In genomic region chr10:71344916-71345557, GRCh38 we compare ENCODE assay signal across 19 cellular contexts. TPM values are rescaled to one million over a fixed set of nuclear protein-coding genes. Genes with fewer than 3 reads are reported as not detected.
A peak's percentile ranks its signal among the peaks of the same experiment; 100 is the strongest.
DNase-seq lines count a peak whose midpoint lies in the region; ATAC-seq, FAIRE-seq and TF ChIP-seq lines count a peak whose summit lies in the region.
"Had no signal": no experiment of that assay in that cellular context is flagged by ENCODE, and none has a peak within 500 bp of the region (broad histone marks: within the 10 kb centered on the region; RNA-seq: fewer than 3 reads in every experiment).

No MANE protein-coding gene starts in this region.

- no peaks in the 10 kb centered on the region for H3K27me3 ChIP-seq in HUES6 (ENCODE audit: control insufficient read depth, insufficient read depth, low read length)
- H3K27me3 ChIP-seq in hepatocyte, result no peaks in the 10 kb centered on the region
- no peaks in the 10 kb centered on the region for H3K27me3 ChIP-seq in small intestine (ENCODE audit: control insufficient read depth in 2 of 2, insufficient read depth in 2 of 2, low read length in 2 of 2)
- H3K27me3 ChIP-seq: neutrophil, upper lobe of left lung had no signal

- peak overlapping the region; percentile 65 for H3K27ac Mint-ChIP-seq in neural crest cell (ENCODE audit: unreplicated experiment)
- H3K27ac Mint-ChIP-seq: activated CD4-positive, alpha-beta T cell treated with anti-CD3 and anti-CD28 coated beads, Interleukin-2, amount 10 ng/mL, durations not matched to agents 7 days and 5 days; activated naive CD4-positive, alpha-beta T cell treated with anti-CD3 and anti-CD28 coated beads for 36 hours; memory B cell had no signal

- H3K9ac ChIP-seq in HUES6 (ENCODE audit: low read length), result no peak overlapping the region

- ATAC-seq in HG03139 (IDR thresholded peaks at IDR 0.05; ENCODE audit: unreplicated experiment), result no peak
- ATAC-seq: stimulated activated naive CD8-positive, alpha-beta T cell treated with anti-CD3 and anti-CD28 coated beads, Interleukin-15, Interleukin-2, amounts not matched to agents 100 U/mL and 50 U/mL, for 24 hours had no signal

- 0 out of 2 replicates have a peak overlapping the region, but pooled peaks have one; percentile 3 for H3K4me3 ChIP-seq in HUES6 (ENCODE audit: low read depth, low read length)
- H3K4me3 ChIP-seq in hepatocyte, result no peak overlapping the region
- no peak overlapping the region for H3K4me3 ChIP-seq in small intestine (ENCODE audit: low read depth in 1 of 2, low read length in 2 of 2)
- H3K4me3 ChIP-seq: upper lobe of left lung had no signal

- H3K79me2 ChIP-seq in hepatocyte, result no peaks in the 10 kb centered on the region

- H3K4me3 Mint-ChIP-seq in neural crest cell, result no peak overlapping the region
- H3K4me3 Mint-ChIP-seq: activated CD4-positive, alpha-beta T cell treated with anti-CD3 and anti-CD28 coated beads, Interleukin-2, amount 10 ng/mL, durations not matched to agents 7 days and 5 days; activated naive CD4-positive, alpha-beta T cell treated with anti-CD3 and anti-CD28 coated beads for 36 hours; memory B cell had no signal

- no peaks in the 10 kb centered on the region for H3K9me2 ChIP-seq in hepatocyte (replicated peaks; ENCODE audit: insufficient read depth)

- TF ChIP-seq CTCF in hepatocyte (IDR thresholded peaks at IDR 0.05; ENCODE audit: poor library complexity) (no peak), neural crest cell (conservative IDR thresholded peaks at IDR 0.05) (no peak)

- no peak overlapping the region for H2AFZ ChIP-seq in hepatocyte

- no peak for FAIRE-seq in small intestine (lab: Jason Lieb, UNC)
- FAIRE-seq: GM18507 had no signal

- H3K4me1 ChIP-seq in HUES6 (ENCODE audit: control insufficient read depth, insufficient read depth, low read length), result peaks cover 60% of the 10 kb centered on the region
- peaks cover 68% of the 10 kb centered on the region for H3K4me1 ChIP-seq in hepatocyte (ENCODE audit: insufficient read depth)
- peaks cover 0 to 2% of the 10 kb centered on the region in 2 donors for H3K4me1 ChIP-seq in small intestine (ENCODE audit: control insufficient read depth in 2 of 2, insufficient read depth in 1 of 2, low read depth in 1 of 2, low read length in 1 of 2)

- H3K27me3 Mint-ChIP-seq in neural crest cell (ENCODE audit: low read depth), result no peaks in the 10 kb centered on the region
- H3K27me3 Mint-ChIP-seq: activated CD4-positive, alpha-beta T cell treated with anti-CD3 and anti-CD28 coated beads, Interleukin-2, amount 10 ng/mL, durations not matched to agents 7 days and 5 days; memory B cell had no signal

- H3K4me1 Mint-ChIP-seq in neural crest cell, result peaks cover 48% of the 10 kb centered on the region
- H3K4me1 Mint-ChIP-seq: activated CD4-positive, alpha-beta T cell treated with anti-CD3 and anti-CD28 coated beads, Interleukin-2, amount 10 ng/mL, durations not matched to agents 7 days and 5 days had no signal

- no peaks in the 10 kb centered on the region for H3K9me3 ChIP-seq in HUES6 (ENCODE audit: control insufficient read depth, insufficient read depth, low read depth, low read length)
- no peaks in the 10 kb centered on the region for H3K9me3 ChIP-seq in hepatocyte (ENCODE audit: low read depth)
- H3K9me3 ChIP-seq in small intestine (ENCODE audit: control insufficient read depth, low read depth), result no peaks in the 10 kb centered on the region
- H3K9me3 ChIP-seq: neutrophil, upper lobe of left lung had no signal

- H3K27ac ChIP-seq in HUES6 (ENCODE audit: low read depth, low read length) (0 out of 2 replicates have a peak overlapping the region, but pooled peaks have one; percentile 1), hepatocyte (peak overlapping the region; percentile 93), small intestine (ENCODE audit: low read depth in 1 of 2, low read length in 1 of 2) (no peak overlapping the region)
- H3K27ac ChIP-seq: neutrophil had no signal

- no peaks in the 10 kb centered on the region for H3K36me3 ChIP-seq in HUES6 (ENCODE audit: control insufficient read depth, insufficient read depth, low read length)
- H3K36me3 ChIP-seq in hepatocyte (replicated peaks; ENCODE audit: insufficient read depth, low read depth), result no peaks in the 10 kb centered on the region
- no peaks in the 10 kb centered on the region for H3K36me3 ChIP-seq in small intestine (ENCODE audit: control insufficient read depth in 2 of 2, insufficient read depth in 2 of 2, low read length in 2 of 2)
- H3K36me3 ChIP-seq: neutrophil had no signal

- no peaks in the 10 kb centered on the region for H3K36me3 Mint-ChIP-seq in neural crest cell (ENCODE audit: low read depth)

- H3K4me2 ChIP-seq in hepatocyte, result no peak overlapping the region

- no peaks in the 10 kb centered on the region for H4K20me1 ChIP-seq in hepatocyte (ENCODE audit: insufficient read depth, poor library complexity, severe bottlenecking)

- WGBS in hepatocyte (ENCODE audit: low lambda C conversion rate, missing lambda C conversion rate), result 75% methylated on average over 5 of the region's 5 CpGs
- WGBS in small intestine, 3 donors, result 82 to 86% (median 85%) methylated on average over 5 of the region's 5 CpGs

- DNase-seq in NCI-H524 treated with DMSO at 0.1 percent for 48 hours (lab: John Stamatoyannopoulos, UW) (peak; percentile 44), hepatocyte (ENCODE audit: low spot score) (no peak), neural crest cell (ENCODE audit: low read depth, low spot score) (no peak), small intestine (no peak), NCI-H146 treated with DMSO at 0.1 percent for 48 hours (lab: John Stamatoyannopoulos, UW; ENCODE audit: unreplicated experiment) (no peak), H4 (ENCODE audit: low spot score) (no peak)
- DNase-seq: activated CD4-positive, alpha-beta T cell treated with anti-CD3 and anti-CD28 coated beads, Interleukin-2, amount 10 ng/mL, durations not matched to agents 7 days and 5 days; activated naive CD4-positive, alpha-beta T cell treated with anti-CD3 and anti-CD28 coated beads for 36 hours; activated T-cell treated with anti-CD3 and anti-CD28 coated beads for 4 hours; DMS153; NCI-H187 treated with DMSO at 0.1 percent for 48 hours; stimulated activated CD4-positive, alpha-beta T cell treated with anti-CD3 and anti-CD28 coated beads, Interleukin-15, amount 100 ng/mL, for 24 hours; stimulated activated naive CD8-positive, alpha-beta T cell treated with anti-CD3 and anti-CD28 coated beads, Interleukin-15, Interleukin-2, amounts not matched to agents 100 U/mL and 50 U/mL, for 24 hours had no signal

- H3K9me3 Mint-ChIP-seq in neural crest cell, result no peaks in the 10 kb centered on the region
- H3K9me3 Mint-ChIP-seq: activated CD4-positive, alpha-beta T cell treated with anti-CD3 and anti-CD28 coated beads, Interleukin-2, amount 10 ng/mL, durations not matched to agents 7 days and 5 days; activated naive CD4-positive, alpha-beta T cell treated with anti-CD3 and anti-CD28 coated beads for 36 hours; memory B cell had no signal

RNA-seq across cellular contexts. Expression of gene SLC29A3, which starts 26.0 kb away (rescaled TPM):
- total RNA-seq in hepatocyte, result 8.4 and 11.4 TPM in 2 replicates
- 11.3 and 12.0 TPM in 2 replicates for polyA plus RNA-seq in hepatocyte
- 5.3 and 6.0 TPM in 2 replicates for total RNA-seq in neural crest cell
- 1 to 10 TPM in 2 of 3 donors, under 1 TPM in 1; 0.45 to 4.3 (median 1.1) TPM for polyA plus RNA-seq in small intestine
- 2.1 and 3.3 TPM in 2 replicates for total RNA-seq in H4 (2014; rRNA removed; shearing (Covaris generic))

RNA-seq across cellular contexts. Expression of gene CDH23, which starts 51.7 kb away (rescaled TPM):
- 0.30 and 0.56 TPM in 2 replicates for total RNA-seq in hepatocyte
- polyA plus RNA-seq in hepatocyte, result 0.66 and 1.5 TPM in 2 replicates
- total RNA-seq in neural crest cell, result 2.0 and 2.6 TPM in 2 replicates
- polyA plus RNA-seq in small intestine, result 1 to 10 TPM in 2 of 3 donors, under 1 TPM in 1; 0.89 to 2.5 (median 1.4) TPM
- 0.37 and 0.47 TPM in 2 replicates for total RNA-seq in H4 (2014; rRNA removed; shearing (Covaris generic))

Comparison
In these comparisons a context has a peak if more than half of its experiments do, and no peak if none do; other contexts are left out.
1. H3K27ac ChIP-seq: peak in HUES6 (single experiment) and hepatocyte (single experiment); none in small intestine (0 of 2).